27 cellular contexts compared by ENCODE assay signal in genomic region chr9:100129772-100130171, GRCh38.
"Had no signal": no experiment of that assay in that cellular context is flagged by ENCODE, and none has a peak within 500 bp of the region (broad histone marks: within the 10 kb centered on the region; RNA-seq: fewer than 3 reads in every experiment).

No MANE protein-coding gene starts in this region.

- H3K4me1 Mint-ChIP-seq: activated CD4-positive, alpha-beta T cell treated with anti-CD3 and anti-CD28 coated beads, Interleukin-2, amount 10 ng/mL, durations not matched to agents 24 days and 14 days had no signal

- DNase-seq: activated CD4-positive, alpha-beta memory T cell treated with anti-CD3 and anti-CD28 coated beads for 36 hours; activated CD4-positive, alpha-beta T cell treated with anti-CD3 and anti-CD28 coated beads, Interleukin-2, amount 10 ng/mL, durations not matched to agents 24 days and 14 days; activated CD8-positive, alpha-beta memory T cell treated with anti-CD3 and anti-CD28 coated beads, Interleukin-2, amount 50 U/mL, for 4 hours; activated gamma-delta T cell treated with Interleukin-2 at 50 U/mL for 16 hours; activated naive CD4-positive, alpha-beta T cell treated with anti-CD3 and anti-CD28 coated beads for 36 hours; activated T-cell treated with anti-CD3 and anti-CD28 coated beads for 4 hours; activated T-cell treated with anti-CD3 and anti-CD28 coated beads, Interleukin-2, amount 50 U/mL, for 4 hours; anterior cingulate cortex; caudate nucleus; cerebellar nuclear complex; MM.1S; MV-4-11; NCI-H1092; NCI-H1436 treated with DMSO at 0.1 percent for 48 hours; NCI-H1694 treated with DMSO at 0.1 percent for 48 hours; NCI-H2029; NCI-H345; NCI-H524 treated with DMSO at 0.1 percent for 48 hours; NK-92 treated with Interleukin-12 subunit alpha and Interleukin-12 subunit beta, amount 100 ng/mL, for 24 hours; SHP77; SJCRH30 had no signal

- H3K4me3 ChIP-seq: SJCRH30, SK-N-MC had no signal

- H3K27ac ChIP-seq: SJCRH30, SK-N-MC had no signal

- H3K9me3 Mint-ChIP-seq: activated CD4-positive, alpha-beta memory T cell treated with anti-CD3 and anti-CD28 coated beads for 36 hours; activated CD4-positive, alpha-beta T cell treated with anti-CD3 and anti-CD28 coated beads, Interleukin-2, amount 10 ng/mL, durations not matched to agents 24 days and 14 days; activated naive CD4-positive, alpha-beta T cell treated with anti-CD3 and anti-CD28 coated beads for 36 hours; activated naive CD4-positive, alpha-beta T cell treated with anti-CD3 and anti-CD28 coated beads, Interleukin-2, amount 50 U/mL, for 72 hours; activated T-cell treated with anti-CD3 and anti-CD28 coated beads, Interleukin-2, amount 50 U/mL, for 4 hours; activated T-helper 1 cell treated with anti-CD3 and anti-CD28 coated beads, Interleukin-12 subunit alpha, Interleukin-12 subunit beta, Interleukin-2, Interleukin-4 antibody, amounts not matched to agents 30 ng/mL and 10 ng/mL and 1 ng/mL, durations not matched to agents 14 hours and 24 hours and 36 hours; T-helper 1 cell treated with Interleukin-12 subunit alpha and Interleukin-12 subunit beta and Interleukin-4 antibody, amounts not matched to agents 30 μg/mL and 1 μg/mL, for 36 hours; T-helper 2 cell treated with Interferon-gamma antibody and Interleukin-4, amounts not matched to agents 5 μg/mL and 100 μg/mL, for 36 hours had no signal

- H3K9me3 ChIP-seq: SJCRH30 had no signal

- H3K4me3 Mint-ChIP-seq: activated CD4-positive, alpha-beta memory T cell treated with anti-CD3 and anti-CD28 coated beads for 36 hours; activated CD4-positive, alpha-beta T cell treated with anti-CD3 and anti-CD28 coated beads, Interleukin-2, amount 10 ng/mL, durations not matched to agents 24 days and 14 days; activated naive CD4-positive, alpha-beta T cell treated with anti-CD3 and anti-CD28 coated beads for 36 hours; activated T-cell treated with anti-CD3 and anti-CD28 coated beads, Interleukin-2, amount 50 U/mL, for 4 hours; activated T-helper 1 cell treated with anti-CD3 and anti-CD28 coated beads, Interleukin-12 subunit alpha, Interleukin-12 subunit beta, Interleukin-2, Interleukin-4 antibody, amounts not matched to agents 30 ng/mL and 10 ng/mL and 1 ng/mL, durations not matched to agents 14 hours and 24 hours and 36 hours; brain; T-helper 1 cell treated with Interleukin-12 subunit alpha and Interleukin-12 subunit beta and Interleukin-4 antibody, amounts not matched to agents 30 μg/mL and 1 μg/mL, for 36 hours; T-helper 2 cell treated with Interferon-gamma antibody and Interleukin-4, amounts not matched to agents 5 μg/mL and 100 μg/mL, for 36 hours had no signal

- H3K27me3 ChIP-seq: SJCRH30 had no signal

- H3K27me3 Mint-ChIP-seq: activated CD4-positive, alpha-beta memory T cell treated with anti-CD3 and anti-CD28 coated beads for 36 hours; activated CD4-positive, alpha-beta T cell treated with anti-CD3 and anti-CD28 coated beads, Interleukin-2, amount 10 ng/mL, durations not matched to agents 24 days and 14 days had no signal

- H3K27ac Mint-ChIP-seq: activated CD4-positive, alpha-beta memory T cell treated with anti-CD3 and anti-CD28 coated beads for 36 hours; activated CD4-positive, alpha-beta T cell treated with anti-CD3 and anti-CD28 coated beads, Interleukin-2, amount 10 ng/mL, durations not matched to agents 24 days and 14 days; activated naive CD4-positive, alpha-beta T cell treated with anti-CD3 and anti-CD28 coated beads for 36 hours; activated naive CD4-positive, alpha-beta T cell treated with anti-CD3 and anti-CD28 coated beads, Interleukin-2, amount 50 U/mL, for 72 hours; activated T-helper 1 cell treated with anti-CD3 and anti-CD28 coated beads, Interleukin-12 subunit alpha, Interleukin-12 subunit beta, Interleukin-2, Interleukin-4 antibody, amounts not matched to agents 30 ng/mL and 10 ng/mL and 1 ng/mL, durations not matched to agents 14 hours and 24 hours and 36 hours; brain; T-helper 1 cell treated with Interleukin-12 subunit alpha and Interleukin-12 subunit beta and Interleukin-4 antibody, amounts not matched to agents 30 μg/mL and 1 μg/mL, for 36 hours; T-helper 2 cell treated with Interferon-gamma antibody and Interleukin-4, amounts not matched to agents 5 μg/mL and 100 μg/mL, for 36 hours had no signal

- ATAC-seq: activated naive CD4-positive, alpha-beta T cell treated with anti-CD3 and anti-CD28 coated beads, Interleukin-2, amount 50 U/mL, for 72 hours; activated T-cell treated with anti-CD3 and anti-CD28 coated beads, Interleukin-2, amount 50 U/mL, for 4 hours had no signal
